Comparison of ENCODE assay signal across 23 cellular contexts in the genomic region with DNA sequence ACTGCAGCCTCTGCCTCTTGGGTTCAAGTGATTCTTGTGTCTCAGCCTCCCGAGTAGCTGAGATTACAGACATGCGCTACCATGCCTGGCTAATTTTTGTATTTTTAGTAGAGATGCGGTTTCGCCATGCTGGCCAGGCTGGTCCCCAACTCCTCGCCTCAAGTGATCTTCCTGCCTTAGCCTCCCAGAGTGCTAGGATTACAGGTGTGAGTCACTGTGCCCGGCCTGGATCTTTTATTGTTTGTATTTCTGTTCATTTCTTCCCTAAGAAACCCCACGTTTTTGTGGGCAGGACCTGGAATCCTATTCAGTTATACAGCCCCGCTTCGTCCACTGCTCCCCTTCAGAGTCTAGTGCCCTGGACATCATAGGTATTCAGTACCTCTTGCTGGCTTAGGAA. TPM values are rescaled to one million over a fixed set of nuclear protein-coding genes. Genes with fewer than 3 reads are reported as not detected.
DNase-seq lines count a peak whose midpoint lies in the region; ATAC-seq and TF ChIP-seq lines count a peak whose summit lies in the region.
"Had no signal": no experiment of that assay in that cellular context is flagged by ENCODE, and none has a peak within 500 bp of the region (broad histone marks: within the 10 kb centered on the region; RNA-seq: fewer than 3 reads in every experiment).

No MANE protein-coding gene starts in this region.

- H3K4me1 ChIP-seq in ascending aorta (peaks cover 72 to 96% of the 10 kb centered on the region in 2 donors), thoracic aorta (ENCODE audit: control insufficient read depth in 1 of 2, low read depth in 2 of 2) (peaks cover 97 to 100% of the 10 kb centered on the region in 2 donors)
- H3K4me1 ChIP-seq: A549 had no signal

- H3K27me3 ChIP-seq in ascending aorta (no peaks in the 10 kb centered on the region), thoracic aorta (replicated peaks; ENCODE audit: insufficient read depth) (no peaks in the 10 kb centered on the region)
- H3K27me3 ChIP-seq: upper lobe of right lung had no signal

- no peaks in the 10 kb centered on the region for H3K36me3 Mint-ChIP-seq in natural killer cell
- H3K36me3 Mint-ChIP-seq: mesothelial cell of epicardium had no signal

- H3K9me3 ChIP-seq in ascending aorta (no peaks in the 10 kb centered on the region), thoracic aorta (no peaks in the 10 kb centered on the region)
- H3K9me3 ChIP-seq: A549; BLaER1 treated with 17β-estradiol and CSF1 and Interleukin-3, amounts not matched to agents 10 nM and 100 nM; upper lobe of right lung had no signal

- H3K27ac ChIP-seq in ascending aorta, result peak overlapping the region; percentile 76 to 78
- H3K27ac ChIP-seq in thoracic aorta, result peak overlapping the region; percentile 58 to 80
- H3K27ac ChIP-seq: A549; BLaER1 treated with 17β-estradiol and CSF1 and Interleukin-3, amounts not matched to agents 10 nM and 100 nM; upper lobe of right lung had no signal

- DNase-seq in activated effector memory CD4-positive, alpha-beta T cell treated with anti-CD3 and anti-CD28 coated beads, Interleukin-2, amount 50 U/mL, for 16 hours, result peak; percentile 21
- DNase-seq in activated effector memory CD4-positive, alpha-beta T cell treated with Interleukin-2 at 50 U/mL for 16 hours, result no peak
- peak in 1 of 2 donors; percentile 58 for DNase-seq in ascending aorta (ENCODE audit: low spot score in 2 of 2)
- DNase-seq in natural killer cell, result peak; percentile 3
- no peak for DNase-seq in thoracic aorta (ENCODE audit: low spot score)
- no peak for DNase-seq in effector CD4-positive, alpha-beta T cell
- DNase-seq in DMS153 (lab: John Stamatoyannopoulos, UW), result no peak
- DNase-seq: activated naive CD4-positive, alpha-beta T cell treated with anti-CD3 and anti-CD28 coated beads for 36 hours; aorta; dermis blood vessel endothelial cell; GDM1; H7; left colon; NCI-H1417; NCI-H69; SIG-M5; stimulated activated naive CD4-positive, alpha-beta T cell; T-helper 1 cell; upper lobe of right lung had no signal

- peaks cover 100% of the 10 kb centered on the region in 2 donors for H3K4me1 Mint-ChIP-seq in natural killer cell

- no peaks in the 10 kb centered on the region for H3K9me3 Mint-ChIP-seq in natural killer cell
- H3K9me3 Mint-ChIP-seq: activated naive CD4-positive, alpha-beta T cell treated with anti-CD3 and anti-CD28 coated beads for 36 hours; mesothelial cell of epicardium had no signal

- peak overlapping the region; percentile 83 for H3K4me3 Mint-ChIP-seq in natural killer cell
- H3K4me3 Mint-ChIP-seq: activated naive CD4-positive, alpha-beta T cell treated with anti-CD3 and anti-CD28 coated beads for 36 hours; mesothelial cell of epicardium had no signal

- H3K27ac Mint-ChIP-seq in natural killer cell, result peak overlapping the region; percentile 89 to 100
- H3K27ac Mint-ChIP-seq: activated naive CD4-positive, alpha-beta T cell treated with anti-CD3 and anti-CD28 coated beads for 36 hours; mesothelial cell of epicardium had no signal

- H3K27me3 Mint-ChIP-seq in natural killer cell (ENCODE audit: low read depth in 2 of 2), result no peaks in the 10 kb centered on the region

- TF ChIP-seq CTCF in ascending aorta (IDR thresholded peaks at IDR 0.05) (no peak), natural killer cell (IDR thresholded peaks at IDR 0.05) (no peak), thoracic aorta (IDR thresholded peaks at IDR 0.05) (no peak)

- no peak for ATAC-seq in natural killer cell
- no peak for ATAC-seq in thoracic aorta (ENCODE audit: insufficient number of reproducible peaks, low FRiP score, low read depth)
- no peak for ATAC-seq in HG03460 (IDR thresholded peaks at IDR 0.05; ENCODE audit: unreplicated experiment)
- ATAC-seq: A549, left colon, upper lobe of right lung had no signal

- H3K4me3 ChIP-seq in ascending aorta, result peak overlapping the region in 1 of 2 donors; percentile 48
- no peak overlapping the region for H3K4me3 ChIP-seq in thoracic aorta
- H3K4me3 ChIP-seq: A549; BLaER1 treated with 17β-estradiol and CSF1 and Interleukin-3, amounts not matched to agents 10 nM and 100 nM; upper lobe of right lung had no signal

- H3K36me3 ChIP-seq in ascending aorta (peaks cover 39 to 67% of the 10 kb centered on the region in 2 donors), thoracic aorta (peaks cover 37% of the 10 kb centered on the region)
- H3K36me3 ChIP-seq: BLaER1 treated with 17β-estradiol and CSF1 and Interleukin-3, amounts not matched to agents 10 nM and 100 nM had no signal

- intact Hi-C loops in ascending aorta (cut with DNase I) (no loop called here), natural killer cell (cut with micrococcal nuclease) (no loop called here)

RNA-seq across cellular contexts. Expression of gene ZBTB16, which starts 28.7 kb away (rescaled TPM):
- total RNA-seq in ascending aorta (344 TPM), natural killer cell (100 to 1,000 TPM; 104 to 224 (median 156) TPM), thoracic aorta (100 to 1,000 TPM; 314 to 545 TPM)
- total RNA-seq: H7, mesothelial cell of epicardium had no signal

Comparison
In these comparisons a context has a peak if more than half of its experiments do, and no peak if none do; other contexts are left out.
1. DNase-seq: peak in activated effector memory CD4-positive, alpha-beta T cell treated with anti-CD3 and anti-CD28 coated beads, Interleukin-2, amount 50 U/mL, for 16 hours (single experiment) and natural killer cell (single experiment); none in activated effector memory CD4-positive, alpha-beta T cell treated with Interleukin-2 at 50 U/mL for 16 hours (single experiment), thoracic aorta (single experiment), effector CD4-positive, alpha-beta T cell (single experiment) and DMS153 (single experiment).